12 cellular contexts compared by ENCODE assay signal in genomic region chr6:160035241-160035640, GRCh38.
DNase-seq lines count a peak whose midpoint lies in the region; ATAC-seq and TF ChIP-seq lines count a peak whose summit lies in the region.
"Had no signal": no experiment of that assay in that cellular context is flagged by ENCODE, and none has a peak within 500 bp of the region (broad histone marks: within the 10 kb centered on the region; RNA-seq: fewer than 3 reads in every experiment).

No MANE protein-coding gene starts in this region.

- no peak for TF ChIP-seq POLR2A in esophagus squamous epithelium (IDR thresholded peaks at IDR 0.05)

- intact Hi-C loops in esophagus squamous epithelium (cut with DNase I) = loop anchor here (10.0 kb wide), 2 partner anchors 60 to 340 kb away; partner anchors contain the start of gene SOD2
- intact Hi-C loops in psoas muscle (cut with DNase I) = loop anchor here (10.0 kb wide), 2 partner anchors 160 to 240 kb away; partner anchors contain the start of gene MRPL18 (in 1 of the 2)
- intact Hi-C loops in CD8-positive, alpha-beta T cell (cut with DNase I, micrococcal nuclease) = no loop called here

- H3K4me3 Mint-ChIP-seq in HFFc6 = no peak overlapping the region; the same call in 1 of the 2 replicates
- no peak overlapping the region for H3K4me3 Mint-ChIP-seq in CD8-positive, alpha-beta T cell

- peaks cover 13 to 69% (median 16%) of the 10 kb centered on the region in 3 donors for H3K36me3 ChIP-seq in esophagus squamous epithelium
- peaks cover 6 to 60% of the 10 kb centered on the region in 2 donors for H3K36me3 ChIP-seq in psoas muscle (ENCODE audit: insufficient read depth in 1 of 2, low read depth in 1 of 2)
- H3K36me3 ChIP-seq in H7 (replicated peaks; ENCODE audit: control insufficient read depth, insufficient read depth, low read length) = peaks cover 12% of the 10 kb centered on the region
- H3K36me3 ChIP-seq in CD8-positive, alpha-beta T cell (ENCODE audit: insufficient read depth, low read length) = peaks cover 23% of the 10 kb centered on the region

- CTCF ChIA-PET in CD8-positive, alpha-beta T cell (lab: Charles Lee) = no interaction called here

- H3K36me3 Mint-ChIP-seq in HFFc6 (ENCODE audit: low read depth) = peaks cover 62% of the 10 kb centered on the region
- peaks cover 86% of the 10 kb centered on the region for H3K36me3 Mint-ChIP-seq in CD8-positive, alpha-beta T cell

- ATAC-seq in psoas muscle = no peak
- no peak for ATAC-seq in CD8-positive, alpha-beta T cell

- H3K4me1 Mint-ChIP-seq in HFFc6 (ENCODE audit: low read depth) = peaks cover 74% of the 10 kb centered on the region
- peaks cover 22% of the 10 kb centered on the region for H3K4me1 Mint-ChIP-seq in CD8-positive, alpha-beta T cell (ENCODE audit: low read depth)

- DNase-seq in HFFc6 = no peak
- no peak for DNase-seq in esophagus squamous epithelium (lab: John Stamatoyannopoulos, UW)
- no peak for DNase-seq in psoas muscle
- no peak for DNase-seq in retina
- no peak for DNase-seq in H7
- no peak for DNase-seq in CD8-positive, alpha-beta T cell
- DNase-seq: DMS 273 treated with DMSO at 0.1 percent for 48 hours, NCI-H1436 treated with DMSO at 0.1 percent for 48 hours, NCI-H2081 treated with DMSO at 0.1 percent for 48 hours, NCI-H2227 treated with DMSO at 0.1 percent for 48 hours, NCI-H524 treated with DMSO at 0.1 percent for 48 hours had no signal

- H3K4me1 ChIP-seq in esophagus squamous epithelium = peaks cover 17 to 68% (median 30%) of the 10 kb centered on the region in 3 donors
- H3K4me1 ChIP-seq in psoas muscle = peaks cover 34% of the 10 kb centered on the region
- H3K4me1 ChIP-seq in CD8-positive, alpha-beta T cell (ENCODE audit: insufficient read depth, low read length) = peaks cover 3% of the 10 kb centered on the region

- H3K27ac Mint-ChIP-seq in HFFc6 = peak overlapping the region; percentile 89
- no peak overlapping the region for H3K27ac Mint-ChIP-seq in CD8-positive, alpha-beta T cell

- no peak overlapping the region for H3K4me3 ChIP-seq in esophagus squamous epithelium
- H3K4me3 ChIP-seq in psoas muscle = no peak overlapping the region
- no peak overlapping the region for H3K4me3 ChIP-seq in H7 (ENCODE audit: insufficient read depth, low read depth, low read length)
- no peak overlapping the region for H3K4me3 ChIP-seq in CD8-positive, alpha-beta T cell (ENCODE audit: low read depth, low read length)

- no peaks in the 10 kb centered on the region; the same call in none of the 2 replicates for H3K27me3 Mint-ChIP-seq in HFFc6 (ENCODE audit: insufficient read depth)
- no peaks in the 10 kb centered on the region for H3K27me3 Mint-ChIP-seq in CD8-positive, alpha-beta T cell (ENCODE audit: low read depth)

- 92% methylated on average over 5 of the region's 7 CpGs; no CpG with 5 or more reads in 1 of the 2 donors for WGBS in esophagus squamous epithelium, 2 donors
- WGBS in psoas muscle, 3 donors = 85 to 93% (median 91%) methylated on average over 7 of the region's 7 CpGs

- H3K9me3 ChIP-seq in esophagus squamous epithelium (no peaks in the 10 kb centered on the region), psoas muscle (no peaks in the 10 kb centered on the region)
- H3K9me3 ChIP-seq in CD8-positive, alpha-beta T cell (ENCODE audit: low read length) = no peaks in the 10 kb centered on the region

- POLR2A ChIA-PET in CD8-positive, alpha-beta T cell (lab: Charles Lee) = no interaction called here

- no peaks in the 10 kb centered on the region for H3K27me3 ChIP-seq in esophagus squamous epithelium
- H3K27me3 ChIP-seq in psoas muscle (ENCODE audit: insufficient read depth in 3 of 3, low read length in 2 of 3) = no peaks in the 10 kb centered on the region
- no peaks in the 10 kb centered on the region for H3K27me3 ChIP-seq in H7 (ENCODE audit: control insufficient read depth, insufficient read depth, low read length)
- no peaks in the 10 kb centered on the region for H3K27me3 ChIP-seq in CD8-positive, alpha-beta T cell (ENCODE audit: insufficient read depth, low read length)

- TF ChIP-seq CTCF in C4-2B (conservative IDR thresholded peaks at IDR 0.05) (no peak), HFFc6 (IDR thresholded peaks at IDR 0.05) (no peak), esophagus squamous epithelium (IDR thresholded peaks at IDR 0.05) (no peak), psoas muscle (IDR thresholded peaks at IDR 0.05) (no peak)
- no peak for TF ChIP-seq CTCF in CD8-positive, alpha-beta T cell (IDR thresholded peaks at IDR 0.05)

- peak overlapping the region; percentile 4; the same call in 1 of the 2 replicates for H3K27ac ChIP-seq in C4-2B
- peak overlapping the region; percentile 68 to 87 (median 76) for H3K27ac ChIP-seq in esophagus squamous epithelium
- H3K27ac ChIP-seq in psoas muscle = peak overlapping the region; percentile 53
- H3K27ac ChIP-seq in CD8-positive, alpha-beta T cell (ENCODE audit: low read depth, low read length) = no peak overlapping the region

- H3K9me3 Mint-ChIP-seq in HFFc6 = no peaks in the 10 kb centered on the region
- no peaks in the 10 kb centered on the region for H3K9me3 Mint-ChIP-seq in CD8-positive, alpha-beta T cell

Comparison
In these comparisons a context has a peak if more than half of its experiments do, and no peak if none do; other contexts are left out.
1. intact Hi-C loops: an anchor here in esophagus squamous epithelium (10.0 kb wide) and psoas muscle (10.0 kb wide); none called in CD8-positive, alpha-beta T cell.